In the genomic region with DNA sequence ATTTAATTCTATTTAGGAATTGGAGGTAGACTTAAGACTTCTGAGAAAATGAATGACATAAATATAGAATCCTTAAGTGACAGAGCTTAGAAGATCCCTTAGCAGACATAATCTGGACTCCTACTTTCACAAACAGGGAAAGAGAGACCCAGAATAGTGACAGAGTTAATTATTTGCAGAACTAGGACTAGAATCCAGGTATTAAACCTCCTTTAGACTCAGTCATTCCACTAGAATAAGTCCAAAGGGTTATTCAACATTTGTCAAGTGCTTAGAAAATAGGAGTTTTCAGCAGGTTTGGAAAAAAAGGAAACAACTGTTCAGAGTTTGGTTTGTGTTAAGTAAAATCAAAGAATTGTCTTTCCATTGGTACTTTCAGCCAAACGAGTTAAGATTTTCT, we compare ENCODE assay signal across 17 cellular contexts. TPM values are rescaled to one million over a fixed set of nuclear protein-coding genes. Genes with fewer than 3 reads are reported as not detected.
"Had no signal": no experiment of that assay in that cellular context is flagged by ENCODE, and none has a peak within 500 bp of the region (broad histone marks: within the 10 kb centered on the region; RNA-seq: fewer than 3 reads in every experiment).

No MANE protein-coding gene starts in this region.

- H3K27ac ChIP-seq: brain microvascular endothelial cell, prostate gland, suprapubic skin had no signal

- H3K4me1 ChIP-seq: prostate gland had no signal

- H3K36me3 ChIP-seq: brain microvascular endothelial cell, prostate gland had no signal

- H3K9me3 Mint-ChIP-seq: activated naive CD4-positive, alpha-beta T cell treated with anti-CD3 and anti-CD28 coated beads, Interleukin-2, amount 50 U/mL, for 72 hours; activated T-cell treated with anti-CD3 and anti-CD28 coated beads, Interleukin-2, amount 50 U/mL, for 4 hours had no signal

- H3K27me3 ChIP-seq: brain microvascular endothelial cell, heart right ventricle, suprapubic skin had no signal

- H3K9me3 ChIP-seq: prostate gland, suprapubic skin had no signal

- H3K4me3 ChIP-seq: heart right ventricle, prostate gland, suprapubic skin had no signal

- H3K27ac Mint-ChIP-seq: activated CD4-positive, alpha-beta memory T cell treated with anti-CD3 and anti-CD28 coated beads for 36 hours had no signal

- DNase-seq: activated CD4-positive, alpha-beta memory T cell treated with anti-CD3 and anti-CD28 coated beads for 36 hours; activated CD4-positive, alpha-beta T cell treated with anti-CD3 and anti-CD28 coated beads for 1 hour; activated effector memory CD4-positive, alpha-beta T cell treated with anti-CD3 and anti-CD28 coated beads, Interleukin-2, amount 50 U/mL, for 16 hours; activated T-cell treated with anti-CD3 and anti-CD28 coated beads, Interleukin-2, amount 50 U/mL, for 4 hours; amniotic stem cell; brain microvascular endothelial cell; dermis blood vessel endothelial cell; foreskin melanocyte; heart right ventricle; mammary epithelial cell; naive thymus-derived CD8-positive, alpha-beta T cell; nucleus accumbens; stimulated activated CD4-positive, alpha-beta T cell treated with anti-CD3 and anti-CD28 coated beads, Interleukin-2, amount 100 ng/mL, for 24 hours; stimulated activated naive CD4-positive, alpha-beta T cell had no signal

- H3K4me3 Mint-ChIP-seq: activated CD4-positive, alpha-beta memory T cell treated with anti-CD3 and anti-CD28 coated beads for 36 hours; activated T-cell treated with anti-CD3 and anti-CD28 coated beads, Interleukin-2, amount 50 U/mL, for 4 hours; naive thymus-derived CD8-positive, alpha-beta T cell had no signal

- H3K27me3 Mint-ChIP-seq: activated CD4-positive, alpha-beta memory T cell treated with anti-CD3 and anti-CD28 coated beads for 36 hours; naive thymus-derived CD8-positive, alpha-beta T cell had no signal

RNA-seq across cellular contexts. Expression of a gene that starts 13.3 kb away (rescaled TPM):
- polyA plus RNA-seq: mammary epithelial cell; naive thymus-derived CD8-positive, alpha-beta T cell had no signal
